Comparison of ENCODE assay signal across 22 cellular contexts in the genomic region with DNA sequence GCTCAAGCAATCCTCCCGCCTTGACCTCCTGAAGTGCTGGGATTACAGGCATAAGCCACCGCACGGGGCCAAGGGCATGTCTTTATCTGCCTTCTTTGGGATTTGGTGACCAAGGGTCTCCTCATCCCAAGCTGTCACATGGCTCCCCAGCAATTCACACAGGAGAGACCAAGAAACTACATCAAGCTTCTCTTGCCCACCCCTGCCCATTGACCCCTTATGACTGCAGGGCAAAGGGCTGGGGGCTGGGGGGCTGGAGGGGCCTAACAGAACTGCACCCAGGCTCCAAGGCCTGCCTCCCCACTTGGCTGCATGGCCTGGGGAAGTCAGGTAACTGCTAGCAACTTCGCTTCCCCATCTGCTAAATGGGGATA.
DNase-seq lines count a peak whose midpoint lies in the region; ATAC-seq and TF ChIP-seq lines count a peak whose summit lies in the region.
"Had no signal": no experiment of that assay in that cellular context is flagged by ENCODE, and none has a peak within 500 bp of the region (broad histone marks: within the 10 kb centered on the region; RNA-seq: fewer than 3 reads in every experiment).

No MANE protein-coding gene starts in this region.

- no peaks in the 10 kb centered on the region for H3K27me3 ChIP-seq in H7 (ENCODE audit: control insufficient read depth, insufficient read depth, low read length)
- H3K27me3 ChIP-seq in WERI-Rb-1 (ENCODE audit: insufficient read depth, low read depth, severe bottlenecking), result no peaks in the 10 kb centered on the region
- H3K27me3 ChIP-seq in esophagus (ENCODE audit: control insufficient read depth in 1 of 2, insufficient read depth in 2 of 2, low read length in 2 of 2), result no peaks in the 10 kb centered on the region
- H3K27me3 ChIP-seq: BLaER1 treated with 17β-estradiol and CSF1 and Interleukin-3, amounts not matched to agents 10 nM and 100 nM had no signal

- no peak for TF ChIP-seq CTCF in WERI-Rb-1 (IDR thresholded peaks at IDR 0.05; ENCODE audit: low read depth, low read length)

- 96 to 98% methylated on average over 4 of the region's 4 CpGs for WGBS in esophagus, 2 donors

- peaks cover 10 to 33% of the 10 kb centered on the region in 2 donors for H3K4me1 ChIP-seq in esophagus (ENCODE audit: control insufficient read depth in 2 of 2, insufficient read depth in 2 of 2, low read length in 1 of 2)

- H3K36me3 ChIP-seq in H7 (replicated peaks; ENCODE audit: control insufficient read depth, insufficient read depth, low read length) (no peaks in the 10 kb centered on the region), WERI-Rb-1 (peaks cover 1% of the 10 kb centered on the region), esophagus (ENCODE audit: control insufficient read depth in 2 of 2, insufficient read depth in 2 of 2, low read length in 1 of 2) (peaks cover 0 to 38% of the 10 kb centered on the region in 2 donors)

- DNase-seq in H7 (peak; percentile 56), WERI-Rb-1 (no peak), substantia nigra (lab: John Stamatoyannopoulos, UW) (no peak), NK-92 (lab: John Stamatoyannopoulos, UW; ENCODE audit: unreplicated experiment) (no peak)
- no peak for DNase-seq in stimulated activated naive CD4-positive, alpha-beta T cell (lab: John Stamatoyannopoulos, UW)
- DNase-seq: AML-193; CD4-positive, alpha-beta T cell; DMS53; NCI-H1105; NCI-H2029; NCI-H446; NCI-H524 treated with DMSO at 0.1 percent for 48 hours; NCI-H774; NK-92 treated with Interleukin-12 subunit alpha and Interleukin-12 subunit beta, amount 100 ng/mL, for 24 hours; PC-3; SHP77 had no signal

- no peak overlapping the region for H3K4me3 ChIP-seq in H7 (ENCODE audit: insufficient read depth, low read depth, low read length)
- H3K4me3 ChIP-seq in WERI-Rb-1 (ENCODE audit: low read depth, low read length), result no peak overlapping the region
- no peak overlapping the region for H3K4me3 ChIP-seq in esophagus (ENCODE audit: low read depth in 1 of 2, low read length in 2 of 2)
- H3K4me3 ChIP-seq: A549; BLaER1 treated with 17β-estradiol and CSF1 and Interleukin-3, amounts not matched to agents 10 nM and 100 nM had no signal

- no peaks in the 10 kb centered on the region for H3K9me3 ChIP-seq in WERI-Rb-1 (ENCODE audit: severe bottlenecking)
- H3K9me3 ChIP-seq in esophagus (ENCODE audit: control insufficient read depth in 2 of 2, insufficient read depth in 1 of 2, low read depth in 1 of 2, low read length in 1 of 2), result no peaks in the 10 kb centered on the region
- H3K9me3 ChIP-seq: A549; BLaER1 treated with 17β-estradiol and CSF1 and Interleukin-3, amounts not matched to agents 10 nM and 100 nM had no signal

- H3K27ac ChIP-seq in WERI-Rb-1 (peak overlapping the region; percentile 56), esophagus (ENCODE audit: low read depth in 2 of 2, low read length in 1 of 2) (peak overlapping the region; percentile 90 to 92), substantia nigra (ENCODE audit: low read depth, low read length, poor library complexity, severe bottlenecking) (peak overlapping the region; percentile 85)
- H3K27ac ChIP-seq: A549, HL-60 had no signal

- no peak for ATAC-seq in HG03378 (IDR thresholded peaks at IDR 0.05; ENCODE audit: unreplicated experiment)
- ATAC-seq: A549, HCT116, PC-3 had no signal
